ENCODE assay signal across 8 cellular contexts in the genomic region with DNA sequence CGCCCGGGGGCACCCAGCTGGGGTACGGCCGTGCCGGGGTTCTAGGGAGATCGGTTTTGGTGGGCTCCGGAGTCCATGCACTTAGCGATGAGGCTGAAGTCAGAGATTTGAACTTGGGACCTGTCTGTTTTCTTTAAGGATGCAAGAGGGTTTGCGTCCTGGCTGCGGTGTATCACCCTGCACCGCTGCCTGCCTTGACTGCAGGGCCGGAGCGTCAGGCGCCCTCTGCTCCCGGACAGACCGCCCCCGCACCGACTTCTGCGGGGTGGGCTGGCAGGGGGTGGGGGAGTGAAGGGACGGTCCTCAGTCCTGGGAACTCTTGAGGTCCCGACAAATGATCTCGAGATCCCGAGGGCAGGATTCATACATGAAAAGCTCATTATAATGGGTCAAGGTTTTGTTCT. TPM values are rescaled to one million over a fixed set of nuclear protein-coding genes. Genes with fewer than 3 reads are reported as not detected.
DNase-seq lines count a peak whose midpoint lies in the region; ATAC-seq and TF ChIP-seq lines count a peak whose summit lies in the region.

No MANE protein-coding gene starts in this region.

- WGBS in body of pancreas, 2 donors: 0 to 1% methylated on average over 14 to 23 of the region's 23 CpGs
- 3 to 5% methylated on average over 18 to 20 of the region's 23 CpGs for WGBS in lower leg skin, 2 donors

- no peaks in the 10 kb centered on the region for H3K9me3 ChIP-seq in body of pancreas
- no peaks in the 10 kb centered on the region for H3K9me3 ChIP-seq in tibial artery

- H3K4me1 ChIP-seq in body of pancreas (peaks cover 28% of the 10 kb centered on the region), tibial artery (peaks cover 4 to 30% (median 15%) of the 10 kb centered on the region in 4 donors)

- peak overlapping the region; percentile 73 to 83 for H3K4me3 ChIP-seq in body of pancreas
- peak overlapping the region; percentile 67 for H3K4me3 ChIP-seq in lower leg skin (ENCODE audit: low read depth, poor library complexity, severe bottlenecking)
- H3K4me3 ChIP-seq in tibial artery: peak overlapping the region; percentile 80 to 97

- ATAC-seq in GM18511 (IDR thresholded peaks at IDR 0.05; ENCODE audit: unreplicated experiment) (peak; percentile 10), body of pancreas (peak; percentile 2), HG02885 (IDR thresholded peaks at IDR 0.05; ENCODE audit: poor library complexity, unreplicated experiment) (no peak)

- peak; percentile 12 for DNase-seq in KG1 (lab: John Stamatoyannopoulos, UW)
- peak in 1 of 4 donors; percentile 40 for DNase-seq in body of pancreas
- DNase-seq in lower leg skin (ENCODE audit: low spot score in 2 of 2): no peak
- DNase-seq in tibial artery: no peak
- no peak for DNase-seq in kidney glomerular epithelial cell (lab: John Stamatoyannopoulos, UW)
- no peak for DNase-seq in NCI-H2227 treated with DMSO at 0.1 percent for 48 hours (lab: John Stamatoyannopoulos, UW)

- TF ChIP-seq POLR2A in body of pancreas (IDR thresholded peaks at IDR 0.05) (no peak), lower leg skin (IDR thresholded peaks at IDR 0.05) (no peak)

- intact Hi-C loops in body of pancreas (cut with DNase I) (no loop called here), lower leg skin (cut with DNase I; ENCODE audit: low total_unique reads) (no loop called here), tibial artery (cut with DNase I; ENCODE audit: low total_unique reads) (loop anchor here (5.0 kb wide), 1 partner anchor 281 kb away; a partner anchor contains a TSS)

- peaks cover 0 to 12% of the 10 kb centered on the region in 2 donors for H3K36me3 ChIP-seq in body of pancreas (replicated peaks in 1 of 2; ENCODE audit: insufficient read depth in 1 of 2, low read depth in 2 of 2)
- peaks cover 14 to 24% (median 17%) of the 10 kb centered on the region in 3 donors for H3K36me3 ChIP-seq in tibial artery

- TF ChIP-seq CTCF in body of pancreas (IDR thresholded peaks at IDR 0.05): no peak
- no peak for TF ChIP-seq CTCF in lower leg skin (IDR thresholded peaks at IDR 0.05)
- no peak for TF ChIP-seq CTCF in tibial artery (IDR thresholded peaks at IDR 0.05)

- no peaks in the 10 kb centered on the region for H3K27me3 ChIP-seq in body of pancreas
- H3K27me3 ChIP-seq in tibial artery: no peaks in the 10 kb centered on the region

- peak overlapping the region; percentile 76 to 88 (median 82) for H3K27ac ChIP-seq in body of pancreas
- H3K27ac ChIP-seq in tibial artery: peak overlapping the region; percentile 78 to 84

RNA-seq across cellular contexts. Expression of a gene that starts 0.7 kb away (rescaled TPM):
- total RNA-seq in body of pancreas: 1 to 10 TPM; 4.4 to 6.9 TPM
- total RNA-seq in lower leg skin: 1 to 10 TPM; 3.2 to 8.8 (median 7.2) TPM

RNA-seq across cellular contexts. Expression of a gene that starts 36.8 kb away (rescaled TPM):
- not detected for total RNA-seq in body of pancreas
- not detected for total RNA-seq in lower leg skin

RNA-seq across cellular contexts. Expression of a gene that starts 37.7 kb away (rescaled TPM):
- total RNA-seq in body of pancreas (not detected), lower leg skin (under 1 TPM in 2 of 4 donors, not detected in 2; 0.10 to 0.58 TPM)

RNA-seq across cellular contexts. Expression of a gene that starts 44.3 kb away (rescaled TPM):
- total RNA-seq in body of pancreas: 1 to 10 TPM in 1 of 2 donors, not detected in 1; 8.3 TPM
- 10 to 100 TPM in 2 of 4 donors, 1 to 10 TPM in 2; 5.9 to 34.3 (median 17.4) TPM for total RNA-seq in lower leg skin

RNA-seq across cellular contexts. Expression of a gene that starts 50.2 kb away (rescaled TPM):
- total RNA-seq in body of pancreas (10 to 100 TPM; 25.7 to 34.6 TPM), lower leg skin (10 to 100 TPM; 36.9 to 49.1 (median 41.3) TPM)
